23 cellular contexts compared by ENCODE assay signal in the genomic region with DNA sequence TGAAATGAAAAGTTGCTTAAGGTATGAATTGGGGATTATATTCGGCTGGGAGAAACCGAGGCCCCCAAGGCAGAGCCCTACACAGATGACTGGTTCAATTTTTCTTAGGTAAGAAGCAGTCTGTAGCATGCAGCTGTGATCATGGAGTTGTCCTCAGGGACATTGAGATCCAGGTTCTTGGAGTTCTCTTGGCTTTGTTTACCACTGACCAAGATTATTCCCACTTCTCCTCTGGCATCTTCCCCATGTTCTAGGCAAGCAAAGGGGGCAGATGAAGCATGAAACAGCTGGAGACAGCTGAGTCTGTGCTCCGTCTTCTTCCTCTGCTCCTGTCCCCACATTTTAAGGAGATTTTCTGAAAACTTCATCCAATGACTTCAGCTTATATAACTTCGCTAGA.
"Had no signal": no experiment of that assay in that cellular context is flagged by ENCODE, and none has a peak within 500 bp of the region (broad histone marks: within the 10 kb centered on the region; RNA-seq: fewer than 3 reads in every experiment).

No MANE protein-coding gene starts in this region.

- H3K36me3 ChIP-seq: adrenal gland, cardiac muscle cell, left lung, sigmoid colon, thyroid gland, upper lobe of left lung, vagina had no signal

- H3K9me3 ChIP-seq: adrenal gland, body of pancreas, left lung, sigmoid colon, thyroid gland, upper lobe of left lung, vagina had no signal

- H3K27me3 ChIP-seq: adrenal gland, body of pancreas, cardiac muscle cell, dorsolateral prefrontal cortex, left lung, sigmoid colon, thyroid gland, upper lobe of left lung, vagina had no signal

- H3K4me3 ChIP-seq: adrenal gland, body of pancreas, cardiac muscle cell, coronary artery, dorsolateral prefrontal cortex, left lung, sigmoid colon, thyroid gland, upper lobe of left lung, vagina had no signal

- H3K4me1 ChIP-seq: adrenal gland, sigmoid colon, thyroid gland had no signal

- DNase-seq: activated CD4-positive, alpha-beta T cell treated with anti-CD3 and anti-CD28 coated beads for 36 hours; activated CD4-positive, CD25-positive, alpha-beta regulatory T cell; activated CD8-positive, alpha-beta memory T cell treated with anti-CD3 and anti-CD28 coated beads, Interleukin-2, amount 10 ng/mL, durations not matched to agents 7 days and 5 days; activated CD8-positive, alpha-beta T cell treated with anti-CD3 and anti-CD28 coated beads, Interleukin-2, amount 10 ng/mL, durations not matched to agents 7 days and 5 days; activated naive CD4-positive, alpha-beta T cell treated with Interleukin-2 at 50 U/mL for 16 hours; activated T-cell treated with anti-CD3 and anti-CD28 coated beads for 4 hours; activated T-cell treated with anti-CD3 and anti-CD28 coated beads, Interleukin-2, amount 50 U/mL, for 72 hours; aorta; effector memory CD4-positive, alpha-beta T cell; kidney glomerular epithelial cell; stimulated activated CD4-positive, alpha-beta T cell treated with anti-CD3 and anti-CD28 coated beads, Interleukin-4, amount 100 ng/mL, for 24 hours; T-helper 1 cell had no signal

- ATAC-seq: activated CD4-positive, alpha-beta T cell treated with anti-CD3 and anti-CD28 coated beads for 36 hours; activated CD8-positive, alpha-beta memory T cell treated with anti-CD3 and anti-CD28 coated beads, Interleukin-2, amount 10 ng/mL, durations not matched to agents 7 days and 5 days; activated CD8-positive, alpha-beta T cell treated with anti-CD3 and anti-CD28 coated beads, Interleukin-2, amount 10 ng/mL, durations not matched to agents 7 days and 5 days; stimulated activated effector memory CD8-positive, alpha-beta T cell treated with anti-CD3 and anti-CD28 coated beads, Interleukin-12 subunit alpha, Interleukin-12 subunit beta, amount 100 ng/mL, for 72 hours had no signal

- H3K27ac ChIP-seq: adrenal gland, body of pancreas, cardiac muscle cell, coronary artery, sigmoid colon, thyroid gland, upper lobe of left lung, vagina had no signal
